ENCODE assay signal across 1 cellular context in the genomic region with DNA sequence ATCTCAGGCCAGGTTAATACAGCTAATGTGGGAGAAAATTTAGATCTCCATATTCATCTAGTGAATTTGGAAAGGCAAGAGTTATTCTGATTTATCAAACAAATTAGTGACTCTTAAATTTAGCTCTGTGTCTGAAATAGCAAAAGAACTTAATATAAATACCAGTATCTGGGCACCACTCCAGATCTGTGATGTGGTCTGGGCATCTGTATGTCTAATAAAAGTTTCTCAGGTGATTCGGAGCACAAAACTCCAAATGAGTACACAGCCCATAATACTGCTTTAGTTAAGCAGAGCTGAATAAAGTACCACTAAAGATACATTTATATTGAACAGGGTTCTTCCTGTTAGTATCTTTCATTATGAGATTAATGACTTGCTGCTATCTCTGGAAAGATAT.
TF ChIP-seq lines count a peak whose summit lies in the region.

No MANE protein-coding gene starts in this region.

TF ChIP-seq in GM23338, 12 proteins besides CTCF, POLR2A, EP300 and RAD21 (continued from another document):
- no peak for TF ChIP-seq ZNF462 (CRISPR knock-in tag; IDR thresholded peaks at IDR 0.05)
- no peak for TF ChIP-seq REST (IDR thresholded peaks at IDR 0.05; ENCODE audit: unreplicated experiment)
